Comparison of ENCODE assay signal across 30 cellular contexts in the genomic region with DNA sequence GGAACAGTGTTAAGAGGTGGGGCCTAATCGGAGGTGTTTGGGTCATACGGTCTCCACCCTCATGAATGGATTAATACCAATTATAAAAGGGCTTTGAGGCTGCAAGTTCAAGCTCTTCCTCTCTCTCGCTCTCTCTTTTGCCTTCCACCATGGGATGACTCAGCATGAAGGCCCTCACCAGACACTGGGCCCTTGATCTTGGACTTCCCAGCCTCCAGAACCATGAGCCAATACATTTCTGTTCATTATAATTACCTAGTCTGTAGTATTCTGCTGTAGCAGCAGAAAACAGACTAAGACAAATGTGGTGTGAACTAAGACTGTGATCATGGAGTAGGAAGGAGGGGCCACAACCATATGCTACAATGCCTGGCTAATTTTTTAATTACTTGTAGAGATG.
"Had no signal": no experiment of that assay in that cellular context is flagged by ENCODE, and none has a peak within 500 bp of the region (broad histone marks: within the 10 kb centered on the region; RNA-seq: fewer than 3 reads in every experiment).

No MANE protein-coding gene starts in this region.

- H3K4me3 ChIP-seq: ascending aorta, breast epithelium, cardiac muscle cell, colonic mucosa had no signal

- FAIRE-seq: endometrium, frontal cortex had no signal

- H3K4me1 ChIP-seq: ascending aorta, breast epithelium, colonic mucosa had no signal

- DNase-seq: activated CD4-positive, alpha-beta T cell treated with anti-CD3 and anti-CD28 coated beads for 1 hour; activated CD4-positive, alpha-beta T cell treated with anti-CD3 and anti-CD28 coated beads for 48 hours; activated CD4-positive, alpha-beta T cell treated with anti-CD3 and anti-CD28 coated beads, Interleukin-2, amount 50 U/mL, for 1 hour; activated CD4-positive, alpha-beta T cell treated with anti-CD3 and anti-CD28 coated beads, Interleukin-2, amount 50 U/mL, for 48 hours; activated CD8-positive, alpha-beta memory T cell treated with anti-CD3 and anti-CD28 coated beads, Interleukin-2, amount 50 U/mL, for 48 hours; activated CD8-positive, alpha-beta T cell treated with anti-CD3 and anti-CD28 coated beads for 36 hours; activated gamma-delta T cell; activated naive CD4-positive, alpha-beta T cell; activated naive CD4-positive, alpha-beta T cell treated with anti-CD3 and anti-CD28 coated beads, Interleukin-2, amount 10 ng/mL, durations not matched to agents 7 days and 5 days; activated naive CD8-positive, alpha-beta T cell treated with anti-CD3 and anti-CD28 coated beads, Interleukin-2, amount 10 ng/mL, durations not matched to agents 7 days and 5 days; activated T-cell treated with anti-CD3 and anti-CD28 coated beads for 4 hours; activated T-cell treated with anti-CD3 and anti-CD28 coated beads, Interleukin-2, amount 50 U/mL, for 24 hours; activated T-cell treated with anti-CD3 and anti-CD28 coated beads, Interleukin-2, amount 50 U/mL, for 72 hours; central memory CD4-positive, alpha-beta T cell; cerebellar nuclear complex; colonic mucosa; effector CD8-positive, alpha-beta T cell; foreskin fibroblast; head of caudate nucleus; hippocampal formation; T-helper 2 cell had no signal

- ATAC-seq: activated CD8-positive, alpha-beta T cell treated with anti-CD3 and anti-CD28 coated beads for 36 hours; activated naive CD4-positive, alpha-beta T cell treated with anti-CD3 and anti-CD28 coated beads, Interleukin-2, amount 50 U/mL, for 72 hours; activated T-cell treated with anti-CD3 and anti-CD28 coated beads, Interleukin-2, amount 50 U/mL, for 72 hours; esophagus mucosa; WTC11 had no signal

- H3K9me3 ChIP-seq: ascending aorta, breast epithelium, colonic mucosa had no signal

- H3K27ac ChIP-seq: ascending aorta, breast epithelium, cardiac muscle cell, colonic mucosa, VCaP had no signal

- H3K27me3 ChIP-seq: ascending aorta, breast epithelium, cardiac muscle cell, colonic mucosa had no signal

- H3K36me3 ChIP-seq: breast epithelium, cardiac muscle cell, colonic mucosa had no signal
